Comparison of ENCODE assay signal across 1 cellular context in the genomic region with DNA sequence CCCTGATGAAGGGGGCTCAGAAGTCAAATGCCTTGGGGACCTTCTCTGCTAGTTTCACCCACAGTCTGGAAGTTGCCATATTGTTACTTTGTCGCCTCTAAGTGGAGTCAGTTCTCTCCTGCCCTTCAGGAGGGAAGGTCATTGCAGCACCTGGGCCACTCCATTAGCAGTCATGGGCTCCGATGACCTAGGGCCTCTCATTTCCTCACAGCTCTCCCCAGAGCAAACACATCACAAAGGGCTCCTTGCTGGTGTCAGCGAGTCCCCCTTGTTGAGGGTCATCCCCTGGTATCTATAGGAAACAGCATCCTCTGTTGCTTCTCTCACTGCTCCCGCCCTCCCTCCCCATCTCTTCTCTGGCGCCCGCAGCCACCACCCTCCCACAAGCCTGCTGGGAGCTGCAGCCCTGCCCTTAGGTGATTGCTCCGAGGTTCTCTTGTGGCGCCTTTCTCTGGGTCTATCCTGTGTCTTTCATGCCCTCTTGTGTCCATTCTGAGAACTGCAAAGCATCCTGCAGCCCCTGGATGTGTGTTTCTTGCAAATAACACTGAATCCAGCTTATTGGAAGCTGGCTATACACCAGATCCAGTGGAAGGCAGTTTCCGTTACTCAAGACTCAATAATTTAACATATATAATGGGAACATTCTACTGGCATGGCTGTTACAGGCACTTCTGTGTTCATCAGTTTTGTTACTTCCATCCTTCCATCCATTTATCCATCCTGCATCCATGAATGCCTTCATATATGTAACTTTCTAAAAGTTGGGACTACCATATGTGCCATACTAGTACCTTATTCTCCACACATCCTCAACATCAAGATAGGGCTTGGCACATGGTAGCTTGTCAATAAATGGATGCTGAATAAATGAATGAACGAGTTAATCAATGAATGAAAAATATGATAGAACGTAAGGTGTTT.
TF ChIP-seq lines count a peak whose summit lies in the region.

No MANE protein-coding gene starts in this region.

TF ChIP-seq in HepG2, 621 proteins besides CTCF, POLR2A, EP300 and RAD21 (continued from another document and continues in another):
- TF ChIP-seq, protein P1, sequence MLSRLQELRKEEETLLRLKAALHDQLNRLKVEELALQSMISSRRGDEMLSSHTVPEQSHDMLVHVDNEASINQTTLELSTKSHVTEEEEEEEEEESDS (CRISPR knock-in tag; IDR thresholded peaks at IDR 0.05; ENCODE audit: borderline replicate concordance): no peak
- TF ChIP-seq ZSCAN25 (CRISPR knock-in tag; IDR thresholded peaks at IDR 0.05) (peak; percentile 88), TSC22D2 (CRISPR knock-in tag; IDR thresholded peaks at IDR 0.05; ENCODE audit: borderline replicate concordance) (no peak), NFKBIZ (CRISPR knock-in tag; IDR thresholded peaks at IDR 0.05) (no peak), RARA (CRISPR knock-in tag; IDR thresholded peaks at IDR 0.05) (0 out of 2 replicates have a peak, but pooled peaks have one; percentile 15), ZBTB7B (CRISPR knock-in tag; IDR thresholded peaks at IDR 0.05) (no peak), ZSCAN9 (CRISPR knock-in tag; IDR thresholded peaks at IDR 0.05; ENCODE audit: borderline replicate concordance) (no peak), ZNF20 (CRISPR knock-in tag; IDR thresholded peaks at IDR 0.05) (no peak), SUZ12 (IDR thresholded peaks at IDR 0.05; ENCODE audit: low read depth, low read length) (no peak), PRMT3 (CRISPR knock-in tag; IDR thresholded peaks at IDR 0.05; ENCODE audit: borderline replicate concordance, low read depth) (no peak), SALL2 (CRISPR knock-in tag; IDR thresholded peaks at IDR 0.05) (no peak), SP2 (CRISPR knock-in tag; IDR thresholded peaks at IDR 0.05) (no peak), ZNF878 (CRISPR knock-in tag; IDR thresholded peaks at IDR 0.05) (no peak), HDAC6 (IDR thresholded peaks at IDR 0.05; ENCODE audit: low read depth, low read length) (no peak), MED1 (CRISPR knock-in tag; IDR thresholded peaks at IDR 0.05) (peak; percentile 31; the same call in 1 of the 2 replicates), ZNF550 (CRISPR knock-in tag; IDR thresholded peaks at IDR 0.05; ENCODE audit: borderline replicate concordance) (no peak), TAF15 (IDR thresholded peaks at IDR 0.05; ENCODE audit: low read depth, low read length, poor library complexity, severe bottlenecking) (no peak), FOXA3 (CRISPR knock-in tag; IDR thresholded peaks at IDR 0.05) (no peak), ZNF143 (CRISPR knock-in tag; IDR thresholded peaks at IDR 0.05) (peak; percentile 26; the same call in 1 of the 2 replicates), BCL6 (CRISPR knock-in tag; IDR thresholded peaks at IDR 0.05) (no peak), DPF2 (CRISPR knock-in tag; IDR thresholded peaks at IDR 0.05; ENCODE audit: borderline replicate concordance, low read depth) (no peak), MBD4 (IDR thresholded peaks at IDR 0.05; ENCODE audit: borderline replicate concordance, low read length) (no peak), ARNT2 (CRISPR knock-in tag; IDR thresholded peaks at IDR 0.05; ENCODE audit: low read depth) (no peak), ZNF7 (CRISPR knock-in tag; IDR thresholded peaks at IDR 0.05) (0 out of 2 replicates have a peak, but pooled peaks have one; percentile 1), ZNF12 (CRISPR knock-in tag; IDR thresholded peaks at IDR 0.05) (no peak), ZNF773 (CRISPR knock-in tag; IDR thresholded peaks at IDR 0.05; ENCODE audit: borderline replicate concordance) (no peak), JUND (CRISPR knock-in tag; IDR thresholded peaks at IDR 0.05) (0 out of 2 replicates have a peak, but pooled peaks have one; percentile 21), ZEB1 (IDR thresholded peaks at IDR 0.05; ENCODE audit: insufficient replicate concordance, low read depth) (no peak), ZNF782 (CRISPR knock-in tag; IDR thresholded peaks at IDR 0.05; ENCODE audit: borderline replicate concordance) (peak; percentile 38; the same call in 1 of the 2 replicates), IRF2 (CRISPR knock-in tag; IDR thresholded peaks at IDR 0.05) (peak; percentile 75; the same call in 1 of the 2 replicates), ELF1 (CRISPR knock-in tag; IDR thresholded peaks at IDR 0.05) (no peak)
- TF ChIP-seq, protein P2, sequence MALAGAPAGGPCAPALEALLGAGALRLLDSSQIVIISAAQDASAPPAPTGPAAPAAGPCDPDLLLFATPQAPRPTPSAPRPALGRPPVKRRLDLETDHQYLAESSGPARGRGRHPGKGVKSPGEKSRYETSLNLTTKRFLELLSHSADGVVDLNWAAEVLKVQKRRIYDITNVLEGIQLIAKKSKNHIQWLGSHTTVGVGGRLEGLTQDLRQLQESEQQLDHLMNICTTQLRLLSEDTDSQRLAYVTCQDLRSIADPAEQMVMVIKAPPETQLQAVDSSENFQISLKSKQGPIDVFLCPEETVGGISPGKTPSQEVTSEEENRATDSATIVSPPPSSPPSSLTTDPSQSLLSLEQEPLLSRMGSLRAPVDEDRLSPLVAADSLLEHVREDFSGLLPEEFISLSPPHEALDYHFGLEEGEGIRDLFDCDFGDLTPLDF (CRISPR knock-in tag; IDR thresholded peaks at IDR 0.05): no peak
- TF ChIP-seq, protein P3, sequence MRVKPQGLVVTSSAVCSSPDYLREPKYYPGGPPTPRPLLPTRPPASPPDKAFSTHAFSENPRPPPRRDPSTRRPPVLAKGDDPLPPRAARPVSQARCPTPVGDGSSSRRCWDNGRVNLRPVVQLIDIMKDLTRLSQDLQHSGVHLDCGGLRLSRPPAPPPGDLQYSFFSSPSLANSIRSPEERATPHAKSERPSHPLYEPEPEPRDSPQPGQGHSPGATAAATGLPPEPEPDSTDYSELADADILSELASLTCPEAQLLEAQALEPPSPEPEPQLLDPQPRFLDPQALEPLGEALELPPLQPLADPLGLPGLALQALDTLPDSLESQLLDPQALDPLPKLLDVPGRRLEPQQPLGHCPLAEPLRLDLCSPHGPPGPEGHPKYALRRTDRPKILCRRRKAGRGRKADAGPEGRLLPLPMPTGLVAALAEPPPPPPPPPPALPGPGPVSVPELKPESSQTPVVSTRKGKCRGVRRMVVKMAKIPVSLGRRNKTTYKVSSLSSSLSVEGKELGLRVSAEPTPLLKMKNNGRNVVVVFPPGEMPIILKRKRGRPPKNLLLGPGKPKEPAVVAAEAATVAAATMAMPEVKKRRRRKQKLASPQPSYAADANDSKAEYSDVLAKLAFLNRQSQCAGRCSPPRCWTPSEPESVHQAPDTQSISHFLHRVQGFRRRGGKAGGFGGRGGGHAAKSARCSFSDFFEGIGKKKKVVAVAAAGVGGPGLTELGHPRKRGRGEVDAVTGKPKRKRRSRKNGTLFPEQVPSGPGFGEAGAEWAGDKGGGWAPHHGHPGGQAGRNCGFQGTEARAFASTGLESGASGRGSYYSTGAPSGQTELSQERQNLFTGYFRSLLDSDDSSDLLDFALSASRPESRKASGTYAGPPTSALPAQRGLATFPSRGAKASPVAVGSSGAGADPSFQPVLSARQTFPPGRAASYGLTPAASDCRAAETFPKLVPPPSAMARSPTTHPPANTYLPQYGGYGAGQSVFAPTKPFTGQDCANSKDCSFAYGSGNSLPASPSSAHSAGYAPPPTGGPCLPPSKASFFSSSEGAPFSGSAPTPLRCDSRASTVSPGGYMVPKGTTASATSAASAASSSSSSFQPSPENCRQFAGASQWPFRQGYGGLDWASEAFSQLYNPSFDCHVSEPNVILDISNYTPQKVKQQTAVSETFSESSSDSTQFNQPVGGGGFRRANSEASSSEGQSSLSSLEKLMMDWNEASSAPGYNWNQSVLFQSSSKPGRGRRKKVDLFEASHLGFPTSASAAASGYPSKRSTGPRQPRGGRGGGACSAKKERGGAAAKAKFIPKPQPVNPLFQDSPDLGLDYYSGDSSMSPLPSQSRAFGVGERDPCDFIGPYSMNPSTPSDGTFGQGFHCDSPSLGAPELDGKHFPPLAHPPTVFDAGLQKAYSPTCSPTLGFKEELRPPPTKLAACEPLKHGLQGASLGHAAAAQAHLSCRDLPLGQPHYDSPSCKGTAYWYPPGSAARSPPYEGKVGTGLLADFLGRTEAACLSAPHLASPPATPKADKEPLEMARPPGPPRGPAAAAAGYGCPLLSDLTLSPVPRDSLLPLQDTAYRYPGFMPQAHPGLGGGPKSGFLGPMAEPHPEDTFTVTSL (CRISPR knock-in tag; IDR thresholded peaks at IDR 0.05; ENCODE audit: borderline replicate concordance): 0 out of 2 replicates have a peak, but pooled peaks have one; percentile 39
- TF ChIP-seq, protein P4, sequence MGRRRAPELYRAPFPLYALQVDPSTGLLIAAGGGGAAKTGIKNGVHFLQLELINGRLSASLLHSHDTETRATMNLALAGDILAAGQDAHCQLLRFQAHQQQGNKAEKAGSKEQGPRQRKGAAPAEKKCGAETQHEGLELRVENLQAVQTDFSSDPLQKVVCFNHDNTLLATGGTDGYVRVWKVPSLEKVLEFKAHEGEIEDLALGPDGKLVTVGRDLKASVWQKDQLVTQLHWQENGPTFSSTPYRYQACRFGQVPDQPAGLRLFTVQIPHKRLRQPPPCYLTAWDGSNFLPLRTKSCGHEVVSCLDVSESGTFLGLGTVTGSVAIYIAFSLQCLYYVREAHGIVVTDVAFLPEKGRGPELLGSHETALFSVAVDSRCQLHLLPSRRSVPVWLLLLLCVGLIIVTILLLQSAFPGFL (CRISPR knock-in tag; IDR thresholded peaks at IDR 0.05): no peak
- TF ChIP-seq, protein P5, sequence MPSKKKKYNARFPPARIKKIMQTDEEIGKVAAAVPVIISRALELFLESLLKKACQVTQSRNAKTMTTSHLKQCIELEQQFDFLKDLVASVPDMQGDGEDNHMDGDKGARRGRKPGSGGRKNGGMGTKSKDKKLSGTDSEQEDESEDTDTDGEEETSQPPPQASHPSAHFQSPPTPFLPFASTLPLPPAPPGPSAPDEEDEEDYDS (CRISPR knock-in tag; IDR thresholded peaks at IDR 0.05): peak; percentile 19; the same call in 1 of the 2 replicates
- TF ChIP-seq, protein P6, sequence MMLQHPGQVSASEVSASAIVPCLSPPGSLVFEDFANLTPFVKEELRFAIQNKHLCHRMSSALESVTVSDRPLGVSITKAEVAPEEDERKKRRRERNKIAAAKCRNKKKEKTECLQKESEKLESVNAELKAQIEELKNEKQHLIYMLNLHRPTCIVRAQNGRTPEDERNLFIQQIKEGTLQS (CRISPR knock-in tag; IDR thresholded peaks at IDR 0.05): no peak
- TF ChIP-seq, protein P7, sequence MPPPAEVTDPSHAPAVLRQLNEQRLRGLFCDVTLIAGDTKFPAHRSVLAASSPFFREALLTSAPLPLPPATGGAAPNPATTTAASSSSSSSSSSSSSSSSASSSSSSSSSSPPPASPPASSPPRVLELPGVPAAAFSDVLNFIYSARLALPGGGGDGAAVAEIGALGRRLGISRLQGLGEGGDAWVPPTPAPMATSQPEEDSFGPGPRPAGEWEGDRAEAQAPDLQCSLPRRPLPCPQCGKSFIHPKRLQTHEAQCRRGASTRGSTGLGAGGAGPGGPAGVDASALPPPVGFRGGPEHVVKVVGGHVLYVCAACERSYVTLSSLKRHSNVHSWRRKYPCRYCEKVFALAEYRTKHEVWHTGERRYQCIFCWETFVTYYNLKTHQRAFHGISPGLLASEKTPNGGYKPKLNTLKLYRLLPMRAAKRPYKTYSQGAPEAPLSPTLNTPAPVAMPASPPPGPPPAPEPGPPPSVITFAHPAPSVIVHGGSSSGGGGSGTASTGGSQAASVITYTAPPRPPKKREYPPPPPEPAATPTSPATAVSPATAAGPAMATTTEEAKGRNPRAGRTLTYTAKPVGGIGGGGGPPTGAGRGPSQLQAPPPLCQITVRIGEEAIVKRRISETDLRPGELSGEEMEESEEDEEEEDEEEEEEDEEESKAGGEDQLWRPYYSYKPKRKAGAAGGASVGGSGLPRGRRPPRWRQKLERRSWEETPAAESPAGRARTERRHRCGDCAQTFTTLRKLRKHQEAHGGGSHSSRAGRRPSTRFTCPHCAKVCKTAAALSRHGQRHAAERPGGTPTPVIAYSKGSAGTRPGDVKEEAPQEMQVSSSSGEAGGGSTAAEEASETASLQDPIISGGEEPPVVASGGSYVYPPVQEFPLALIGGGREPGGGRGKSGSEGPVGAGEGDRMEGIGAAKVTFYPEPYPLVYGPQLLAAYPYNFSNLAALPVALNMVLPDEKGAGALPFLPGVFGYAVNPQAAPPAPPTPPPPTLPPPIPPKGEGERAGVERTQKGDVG (CRISPR knock-in tag; IDR thresholded peaks at IDR 0.05; ENCODE audit: borderline replicate concordance): no peak
- TF ChIP-seq, protein P8, sequence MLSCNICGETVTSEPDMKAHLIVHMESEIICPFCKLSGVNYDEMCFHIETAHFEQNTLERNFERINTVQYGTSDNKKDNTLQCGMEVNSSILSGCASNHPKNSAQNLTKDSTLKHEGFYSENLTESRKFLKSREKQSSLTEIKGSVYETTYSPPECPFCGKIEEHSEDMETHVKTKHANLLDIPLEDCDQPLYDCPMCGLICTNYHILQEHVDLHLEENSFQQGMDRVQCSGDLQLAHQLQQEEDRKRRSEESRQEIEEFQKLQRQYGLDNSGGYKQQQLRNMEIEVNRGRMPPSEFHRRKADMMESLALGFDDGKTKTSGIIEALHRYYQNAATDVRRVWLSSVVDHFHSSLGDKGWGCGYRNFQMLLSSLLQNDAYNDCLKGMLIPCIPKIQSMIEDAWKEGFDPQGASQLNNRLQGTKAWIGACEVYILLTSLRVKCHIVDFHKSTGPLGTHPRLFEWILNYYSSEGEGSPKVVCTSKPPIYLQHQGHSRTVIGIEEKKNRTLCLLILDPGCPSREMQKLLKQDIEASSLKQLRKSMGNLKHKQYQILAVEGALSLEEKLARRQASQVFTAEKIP (CRISPR knock-in tag; IDR thresholded peaks at IDR 0.05; ENCODE audit: borderline replicate concordance): no peak
- TF ChIP-seq, protein P9, sequence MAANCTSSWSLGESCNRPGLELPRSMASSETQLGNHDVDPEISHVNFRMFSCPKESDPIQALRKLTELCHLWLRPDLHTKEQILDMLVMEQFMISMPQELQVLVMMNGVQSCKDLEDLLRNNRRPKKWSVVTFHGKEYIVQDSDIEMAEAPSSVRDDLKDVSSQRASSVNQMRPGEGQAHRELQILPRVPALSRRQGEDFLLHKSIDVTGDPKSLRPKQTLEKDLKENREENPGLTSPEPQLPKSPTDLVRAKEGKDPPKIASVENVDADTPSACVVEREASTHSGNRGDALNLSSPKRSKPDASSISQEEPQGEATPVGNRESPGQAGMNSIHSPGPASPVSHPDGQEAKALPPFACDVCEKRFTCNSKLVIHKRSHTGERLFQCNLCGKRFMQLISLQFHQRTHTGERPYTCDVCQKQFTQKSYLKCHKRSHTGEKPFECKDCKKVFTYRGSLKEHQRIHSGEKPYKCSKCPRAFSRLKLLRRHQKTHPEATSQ (CRISPR knock-in tag; IDR thresholded peaks at IDR 0.05; ENCODE audit: borderline replicate concordance): no peak
- TF ChIP-seq, protein P10, sequence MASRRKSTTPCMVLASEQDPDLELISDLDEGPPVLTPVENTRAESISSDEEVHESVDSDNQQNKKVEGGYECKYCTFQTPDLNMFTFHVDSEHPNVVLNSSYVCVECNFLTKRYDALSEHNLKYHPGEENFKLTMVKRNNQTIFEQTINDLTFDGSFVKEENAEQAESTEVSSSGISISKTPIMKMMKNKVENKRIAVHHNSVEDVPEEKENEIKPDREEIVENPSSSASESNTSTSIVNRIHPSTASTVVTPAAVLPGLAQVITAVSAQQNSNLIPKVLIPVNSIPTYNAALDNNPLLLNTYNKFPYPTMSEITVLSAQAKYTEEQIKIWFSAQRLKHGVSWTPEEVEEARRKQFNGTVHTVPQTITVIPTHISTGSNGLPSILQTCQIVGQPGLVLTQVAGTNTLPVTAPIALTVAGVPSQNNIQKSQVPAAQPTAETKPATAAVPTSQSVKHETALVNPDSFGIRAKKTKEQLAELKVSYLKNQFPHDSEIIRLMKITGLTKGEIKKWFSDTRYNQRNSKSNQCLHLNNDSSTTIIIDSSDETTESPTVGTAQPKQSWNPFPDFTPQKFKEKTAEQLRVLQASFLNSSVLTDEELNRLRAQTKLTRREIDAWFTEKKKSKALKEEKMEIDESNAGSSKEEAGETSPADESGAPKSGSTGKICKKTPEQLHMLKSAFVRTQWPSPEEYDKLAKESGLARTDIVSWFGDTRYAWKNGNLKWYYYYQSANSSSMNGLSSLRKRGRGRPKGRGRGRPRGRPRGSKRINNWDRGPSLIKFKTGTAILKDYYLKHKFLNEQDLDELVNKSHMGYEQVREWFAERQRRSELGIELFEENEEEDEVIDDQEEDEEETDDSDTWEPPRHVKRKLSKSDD (CRISPR knock-in tag; IDR thresholded peaks at IDR 0.05; ENCODE audit: low read depth): no peak
